Comparison of ENCODE assay signal across 1 cellular context in the genomic region with DNA sequence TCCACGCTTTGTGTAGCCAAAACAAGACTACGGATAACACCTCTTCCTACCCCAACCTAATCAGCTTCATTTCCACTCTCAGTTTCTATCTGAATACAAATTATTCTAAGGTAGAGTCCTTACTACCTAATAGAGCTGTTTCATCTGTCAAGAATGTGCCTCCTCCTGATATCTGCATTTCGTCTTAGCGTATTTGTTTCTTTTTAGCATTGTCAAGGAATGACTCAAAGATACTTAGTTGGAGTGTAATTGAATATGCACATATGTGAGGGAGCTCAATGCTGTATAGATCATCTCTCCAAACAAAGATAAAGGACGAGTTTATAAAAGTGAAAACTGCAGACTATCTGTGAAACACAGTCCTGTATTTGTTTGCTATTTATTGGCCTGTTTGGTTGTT.
TF ChIP-seq lines count a peak whose summit lies in the region.

No MANE protein-coding gene starts in this region.

TF ChIP-seq in SK-N-SH treated with all-trans-retinoic acid at 6 μM for 48 hours, 23 proteins besides CTCF, POLR2A, EP300 and RAD21 (continued from another document):
- TF ChIP-seq, protein P1, sequence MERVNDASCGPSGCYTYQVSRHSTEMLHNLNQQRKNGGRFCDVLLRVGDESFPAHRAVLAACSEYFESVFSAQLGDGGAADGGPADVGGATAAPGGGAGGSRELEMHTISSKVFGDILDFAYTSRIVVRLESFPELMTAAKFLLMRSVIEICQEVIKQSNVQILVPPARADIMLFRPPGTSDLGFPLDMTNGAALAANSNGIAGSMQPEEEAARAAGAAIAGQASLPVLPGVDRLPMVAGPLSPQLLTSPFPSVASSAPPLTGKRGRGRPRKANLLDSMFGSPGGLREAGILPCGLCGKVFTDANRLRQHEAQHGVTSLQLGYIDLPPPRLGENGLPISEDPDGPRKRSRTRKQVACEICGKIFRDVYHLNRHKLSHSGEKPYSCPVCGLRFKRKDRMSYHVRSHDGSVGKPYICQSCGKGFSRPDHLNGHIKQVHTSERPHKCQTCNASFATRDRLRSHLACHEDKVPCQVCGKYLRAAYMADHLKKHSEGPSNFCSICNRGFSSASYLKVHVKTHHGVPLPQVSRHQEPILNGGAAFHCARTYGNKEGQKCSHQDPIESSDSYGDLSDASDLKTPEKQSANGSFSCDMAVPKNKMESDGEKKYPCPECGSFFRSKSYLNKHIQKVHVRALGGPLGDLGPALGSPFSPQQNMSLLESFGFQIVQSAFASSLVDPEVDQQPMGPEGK (CRISPR knock-in tag; IDR thresholded peaks at IDR 0.05; ENCODE audit: borderline replicate concordance): peak; percentile 52; the same call in 1 of the 2 replicates
- TF ChIP-seq GLIS3 (CRISPR knock-in tag; IDR thresholded peaks at IDR 0.05) (no peak), ZFP30 (CRISPR knock-in tag; IDR thresholded peaks at IDR 0.05) (no peak), TOX (CRISPR knock-in tag; IDR thresholded peaks at IDR 0.05; ENCODE audit: borderline replicate concordance) (no peak), ZNF8 (CRISPR knock-in tag; IDR thresholded peaks at IDR 0.05) (no peak), OSR1 (CRISPR knock-in tag; IDR thresholded peaks at IDR 0.05) (no peak), ESRRG (CRISPR knock-in tag; IDR thresholded peaks at IDR 0.05) (no peak), TCF4 (CRISPR knock-in tag; IDR thresholded peaks at IDR 0.05; ENCODE audit: borderline replicate concordance) (0 out of 2 replicates have a peak, but pooled peaks have one; percentile 20)
- TF ChIP-seq, protein P2, sequence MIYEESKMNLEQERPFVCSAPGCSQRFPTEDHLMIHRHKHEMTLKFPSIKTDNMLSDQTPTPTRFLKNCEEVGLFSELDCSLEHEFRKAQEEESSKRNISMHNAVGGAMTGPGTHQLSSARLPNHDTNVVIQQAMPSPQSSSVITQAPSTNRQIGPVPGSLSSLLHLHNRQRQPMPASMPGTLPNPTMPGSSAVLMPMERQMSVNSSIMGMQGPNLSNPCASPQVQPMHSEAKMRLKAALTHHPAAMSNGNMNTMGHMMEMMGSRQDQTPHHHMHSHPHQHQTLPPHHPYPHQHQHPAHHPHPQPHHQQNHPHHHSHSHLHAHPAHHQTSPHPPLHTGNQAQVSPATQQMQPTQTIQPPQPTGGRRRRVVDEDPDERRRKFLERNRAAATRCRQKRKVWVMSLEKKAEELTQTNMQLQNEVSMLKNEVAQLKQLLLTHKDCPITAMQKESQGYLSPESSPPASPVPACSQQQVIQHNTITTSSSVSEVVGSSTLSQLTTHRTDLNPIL (CRISPR knock-in tag; IDR thresholded peaks at IDR 0.05; ENCODE audit: low read depth): peak; percentile 76
- TF ChIP-seq, protein P3, sequence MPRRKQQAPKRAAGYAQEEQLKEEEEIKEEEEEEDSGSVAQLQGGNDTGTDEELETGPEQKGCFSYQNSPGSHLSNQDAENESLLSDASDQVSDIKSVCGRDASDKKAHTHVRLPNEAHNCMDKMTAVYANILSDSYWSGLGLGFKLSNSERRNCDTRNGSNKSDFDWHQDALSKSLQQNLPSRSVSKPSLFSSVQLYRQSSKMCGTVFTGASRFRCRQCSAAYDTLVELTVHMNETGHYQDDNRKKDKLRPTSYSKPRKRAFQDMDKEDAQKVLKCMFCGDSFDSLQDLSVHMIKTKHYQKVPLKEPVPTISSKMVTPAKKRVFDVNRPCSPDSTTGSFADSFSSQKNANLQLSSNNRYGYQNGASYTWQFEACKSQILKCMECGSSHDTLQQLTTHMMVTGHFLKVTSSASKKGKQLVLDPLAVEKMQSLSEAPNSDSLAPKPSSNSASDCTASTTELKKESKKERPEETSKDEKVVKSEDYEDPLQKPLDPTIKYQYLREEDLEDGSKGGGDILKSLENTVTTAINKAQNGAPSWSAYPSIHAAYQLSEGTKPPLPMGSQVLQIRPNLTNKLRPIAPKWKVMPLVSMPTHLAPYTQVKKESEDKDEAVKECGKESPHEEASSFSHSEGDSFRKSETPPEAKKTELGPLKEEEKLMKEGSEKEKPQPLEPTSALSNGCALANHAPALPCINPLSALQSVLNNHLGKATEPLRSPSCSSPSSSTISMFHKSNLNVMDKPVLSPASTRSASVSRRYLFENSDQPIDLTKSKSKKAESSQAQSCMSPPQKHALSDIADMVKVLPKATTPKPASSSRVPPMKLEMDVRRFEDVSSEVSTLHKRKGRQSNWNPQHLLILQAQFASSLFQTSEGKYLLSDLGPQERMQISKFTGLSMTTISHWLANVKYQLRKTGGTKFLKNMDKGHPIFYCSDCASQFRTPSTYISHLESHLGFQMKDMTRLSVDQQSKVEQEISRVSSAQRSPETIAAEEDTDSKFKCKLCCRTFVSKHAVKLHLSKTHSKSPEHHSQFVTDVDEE (CRISPR knock-in tag; IDR thresholded peaks at IDR 0.05): no peak
- TF ChIP-seq, protein P4, sequence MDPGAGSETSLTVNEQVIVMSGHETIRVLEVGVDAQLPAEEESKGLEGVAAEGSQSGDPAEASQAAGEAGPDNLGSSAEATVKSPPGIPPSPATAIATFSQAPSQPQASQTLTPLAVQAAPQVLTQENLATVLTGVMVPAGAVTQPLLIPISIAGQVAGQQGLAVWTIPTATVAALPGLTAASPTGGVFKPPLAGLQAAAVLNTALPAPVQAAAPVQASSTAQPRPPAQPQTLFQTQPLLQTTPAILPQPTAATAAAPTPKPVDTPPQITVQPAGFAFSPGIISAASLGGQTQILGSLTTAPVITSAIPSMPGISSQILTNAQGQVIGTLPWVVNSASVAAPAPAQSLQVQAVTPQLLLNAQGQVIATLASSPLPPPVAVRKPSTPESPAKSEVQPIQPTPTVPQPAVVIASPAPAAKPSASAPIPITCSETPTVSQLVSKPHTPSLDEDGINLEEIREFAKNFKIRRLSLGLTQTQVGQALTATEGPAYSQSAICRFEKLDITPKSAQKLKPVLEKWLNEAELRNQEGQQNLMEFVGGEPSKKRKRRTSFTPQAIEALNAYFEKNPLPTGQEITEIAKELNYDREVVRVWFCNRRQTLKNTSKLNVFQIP (CRISPR knock-in tag; IDR thresholded peaks at IDR 0.05; ENCODE audit: borderline replicate concordance, low read depth): no peak
